8 cellular contexts compared by ENCODE assay signal in the genomic region with DNA sequence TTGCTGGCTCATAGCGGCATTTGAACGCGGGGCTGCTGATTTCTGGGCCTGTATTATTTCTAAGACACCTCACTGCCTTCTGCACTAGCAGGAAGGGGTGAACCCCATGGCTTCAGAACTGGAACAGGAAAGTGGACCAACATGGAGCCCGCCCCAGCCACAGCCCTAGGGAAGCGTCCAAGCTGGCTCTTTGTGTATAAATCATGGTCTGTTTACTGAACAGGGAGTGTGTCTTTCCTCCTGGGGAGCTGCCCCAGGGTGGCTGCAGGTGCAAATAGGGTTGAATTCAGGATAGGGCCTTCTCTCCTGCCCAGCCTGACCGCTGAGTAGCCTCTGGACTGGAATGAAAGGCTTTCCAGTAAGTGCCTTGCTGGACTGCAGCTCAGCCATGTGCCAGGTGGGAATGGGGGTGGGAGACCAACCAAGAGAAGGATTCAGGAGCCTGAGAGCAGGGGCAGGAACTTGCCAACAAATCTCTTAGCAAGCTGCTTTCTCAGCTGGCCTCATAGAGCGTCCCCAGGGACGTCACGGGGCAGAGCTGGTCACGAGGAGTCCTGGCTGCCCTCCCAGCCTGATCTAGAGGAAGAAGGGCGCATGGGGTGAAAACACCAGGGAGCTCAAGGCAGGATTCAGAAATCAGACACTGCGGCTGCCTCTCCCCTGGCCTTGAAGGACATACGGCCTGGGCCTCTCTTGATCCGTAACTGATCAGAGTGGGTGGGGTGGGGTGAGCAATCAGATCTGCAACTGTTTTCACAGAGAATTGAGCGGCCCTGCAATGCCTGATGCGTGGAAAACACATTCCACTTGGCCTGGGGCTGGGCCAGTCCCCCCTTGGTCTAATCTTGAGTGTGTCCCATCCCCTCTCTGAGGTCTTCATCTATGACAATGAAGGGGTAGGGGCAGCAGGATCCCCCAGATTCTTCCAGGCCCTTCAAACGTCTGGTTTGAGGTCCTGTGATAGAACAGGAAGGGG. TPM values are rescaled to one million over a fixed set of nuclear protein-coding genes. Genes with fewer than 3 reads are reported as not detected.
DNase-seq lines count a peak whose midpoint lies in the region; ATAC-seq and TF ChIP-seq lines count a peak whose summit lies in the region.

No MANE protein-coding gene starts in this region.

- H3K27me3 ChIP-seq in Caco-2 (replicated peaks; ENCODE audit: control insufficient read depth, insufficient read depth, low read length), result no peaks in the 10 kb centered on the region
- no peaks in the 10 kb centered on the region for H3K27me3 ChIP-seq in CD8-positive, alpha-beta T cell (ENCODE audit: insufficient read depth, low read length)

- CTCF ChIA-PET in Caco-2 (lab: Charles Lee), result interaction anchor here (0.6 kb wide), 1 partner anchor 799 kb away, joined by 3 read pairs; no protein-coding TSS in a partner anchor
- CTCF ChIA-PET in CD8-positive, alpha-beta T cell (lab: Charles Lee), result no interaction called here

- intact Hi-C loops in Caco-2 (cut with micrococcal nuclease; ENCODE audit: unreplicated experiment), result loop anchor here (5.0 kb wide), 1 partner anchor 54 kb away; no protein-coding TSS in a partner anchor
- intact Hi-C loops in CD8-positive, alpha-beta T cell (cut with DNase I, micrococcal nuclease), result no loop called here

- H3K36me3 Mint-ChIP-seq in Caco-2 (ENCODE audit: insufficient read depth, unreplicated experiment), result no peaks in the 10 kb centered on the region
- peaks cover 12% of the 10 kb centered on the region for H3K36me3 Mint-ChIP-seq in CD8-positive, alpha-beta T cell

- DNase-seq in AG20443 (ENCODE audit: low spot score) (peak; percentile 76), NCI-H524 (lab: John Stamatoyannopoulos, UW) (peak; percentile 76 to 91), fibroblast of peridontal ligament (ENCODE audit: extremely low read depth) (peak; percentile 97), occipital lobe (lab: John Stamatoyannopoulos, UW) (peak; percentile 58), Caco-2 (no peak)
- no peak for DNase-seq in CD8-positive, alpha-beta T cell
- no peak for DNase-seq in activated CD4-positive, alpha-beta T cell treated with anti-CD3 and anti-CD28 coated beads, Interleukin-2, amount 50 U/mL, for 4 hours

- H3K4me3 Mint-ChIP-seq in Caco-2 (ENCODE audit: unreplicated experiment), result no peak overlapping the region
- H3K4me3 Mint-ChIP-seq in CD8-positive, alpha-beta T cell, result no peak overlapping the region

- no peaks in the 10 kb centered on the region for H3K27me3 Mint-ChIP-seq in Caco-2 (ENCODE audit: insufficient read depth, unreplicated experiment)
- no peaks in the 10 kb centered on the region for H3K27me3 Mint-ChIP-seq in CD8-positive, alpha-beta T cell (ENCODE audit: low read depth)

- no TSS peak for BruUV-seq in Caco-2 (replicated peaks; lab: Mats Ljungman, UMichigan)

- H3K9me3 ChIP-seq in Caco-2, result no peaks in the 10 kb centered on the region
- H3K9me3 ChIP-seq in CD8-positive, alpha-beta T cell (ENCODE audit: low read length), result no peaks in the 10 kb centered on the region

- no peak overlapping the region for H3K27ac ChIP-seq in CD8-positive, alpha-beta T cell (ENCODE audit: low read depth, low read length)

- no peaks in the 10 kb centered on the region for H3K9me3 Mint-ChIP-seq in Caco-2 (ENCODE audit: unreplicated experiment)
- no peaks in the 10 kb centered on the region for H3K9me3 Mint-ChIP-seq in CD8-positive, alpha-beta T cell

- H3K36me3 ChIP-seq in Caco-2 (ENCODE audit: control insufficient read depth, insufficient read depth, low read length), result no peaks in the 10 kb centered on the region
- no peaks in the 10 kb centered on the region for H3K36me3 ChIP-seq in CD8-positive, alpha-beta T cell (ENCODE audit: insufficient read depth, low read length)

- H3K4me3 ChIP-seq in Caco-2 (ENCODE audit: low read depth, low read length), result no peak overlapping the region
- no peak overlapping the region for H3K4me3 ChIP-seq in CD8-positive, alpha-beta T cell (ENCODE audit: low read depth, low read length)

- H3K27ac Mint-ChIP-seq in Caco-2 (ENCODE audit: unreplicated experiment), result no peak overlapping the region
- H3K27ac Mint-ChIP-seq in CD8-positive, alpha-beta T cell, result no peak overlapping the region

- H3K4me1 ChIP-seq in Caco-2, result no peaks in the 10 kb centered on the region
- H3K4me1 ChIP-seq in CD8-positive, alpha-beta T cell (ENCODE audit: insufficient read depth, low read length), result peaks cover 13% of the 10 kb centered on the region

- no peaks in the 10 kb centered on the region for H3K4me1 Mint-ChIP-seq in Caco-2 (ENCODE audit: low read depth, unreplicated experiment)
- peaks cover 37% of the 10 kb centered on the region for H3K4me1 Mint-ChIP-seq in CD8-positive, alpha-beta T cell (ENCODE audit: low read depth)

- ATAC-seq in HG02623 (IDR thresholded peaks at IDR 0.05; ENCODE audit: unreplicated experiment), result no peak
- no peak for ATAC-seq in CD8-positive, alpha-beta T cell

- no peak for TF ChIP-seq CTCF in Caco-2 (IDR thresholded peaks at IDR 0.05; ENCODE audit: insufficient read depth in 1 of 2, low read depth in 1 of 2, low read length in 1 of 2, severe bottlenecking in 1 of 2, unreplicated experiment in 1 of 2)
- TF ChIP-seq CTCF in CD8-positive, alpha-beta T cell (IDR thresholded peaks at IDR 0.05), result no peak

- POLR2A ChIA-PET in Caco-2 (lab: Charles Lee), result no interaction called here
- POLR2A ChIA-PET in CD8-positive, alpha-beta T cell (lab: Charles Lee), result interaction anchor here (0.6 kb wide), 1 partner anchor 9 kb away, joined by 3 read pairs; no protein-coding TSS in a partner anchor

RNA-seq across cellular contexts. Expression of a gene that starts 56.5 kb away (rescaled TPM):
- total RNA-seq in occipital lobe (10.3 TPM), Caco-2 (2022) (58.3 and 60.6 TPM in 2 replicates)
- 10 to 100 TPM; 18.9 to 20.2 TPM for total RNA-seq in CD8-positive, alpha-beta T cell

Comparison
In these comparisons a context has a peak if more than half of its experiments do, and no peak if none do; other contexts are left out.
1. DNase-seq: peak in AG20443 (single experiment), NCI-H524 (2 of 2), fibroblast of peridontal ligament (single experiment) and occipital lobe (single experiment); none in Caco-2 (0 of 2), CD8-positive, alpha-beta T cell (0 of 7) and activated CD4-positive, alpha-beta T cell treated with anti-CD3 and anti-CD28 coated beads, Interleukin-2, amount 50 U/mL, for 4 hours (0 of 2).